In the genomic region with DNA sequence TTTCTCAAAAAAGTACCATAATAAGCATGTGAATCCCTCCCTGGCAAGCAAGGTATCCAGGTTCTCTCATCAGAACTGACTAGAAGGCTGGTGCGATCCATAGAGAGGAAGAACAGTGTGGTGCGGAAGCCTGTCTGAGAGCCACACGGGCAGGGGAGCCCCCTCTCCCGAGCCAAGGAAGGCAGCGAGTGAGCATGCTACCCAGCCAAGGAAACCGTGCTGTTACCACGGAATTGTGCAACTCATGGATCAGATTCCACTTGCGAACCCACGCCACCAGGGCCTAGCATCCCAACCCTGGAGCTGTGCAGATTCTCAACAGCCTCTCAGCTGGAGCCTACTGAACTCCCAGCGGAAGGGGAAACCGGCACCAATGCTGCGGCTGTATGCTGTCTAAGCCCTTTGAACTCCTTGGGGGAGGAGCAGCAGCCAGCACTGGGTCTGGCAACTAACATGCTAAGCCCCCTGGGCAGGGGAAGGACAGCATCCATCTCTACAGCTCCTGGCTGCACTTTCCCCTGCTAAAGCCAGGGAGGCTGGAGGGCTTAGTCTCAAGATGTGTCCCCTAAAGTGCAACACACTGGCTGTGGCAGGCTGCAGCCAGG, we compare ENCODE assay signal across 20 cellular contexts.
DNase-seq lines count a peak whose midpoint lies in the region; ATAC-seq and TF ChIP-seq lines count a peak whose summit lies in the region.
"Had no signal": no experiment of that assay in that cellular context is flagged by ENCODE, and none has a peak within 500 bp of the region (broad histone marks: within the 10 kb centered on the region; RNA-seq: fewer than 3 reads in every experiment).

No MANE protein-coding gene starts in this region.

- H2AFZ ChIP-seq in IMR-90 (replicated peaks; ENCODE audit: low read length, poor library complexity) (no peak overlapping the region), hepatocyte (no peak overlapping the region)

- no peak overlapping the region for H3K14ac ChIP-seq in IMR-90 (replicated peaks; ENCODE audit: low read depth, low read length)

- H3K9ac ChIP-seq in IMR-90 (ENCODE audit: low read depth, low read length): no peak overlapping the region

- no peak for DNase-seq in IMR-90
- peak; percentile 34 for DNase-seq in fibroblast of gingiva (ENCODE audit: low read depth)
- peak; percentile 3 for DNase-seq in myocyte (ENCODE audit: low read depth)
- no peak for DNase-seq in NCI-H2107 treated with DMSO at 0.1 percent for 48 hours (lab: John Stamatoyannopoulos, UW; ENCODE audit: unreplicated experiment)
- DNase-seq in 8988T: no peak
- no peak for DNase-seq in activated CD4-positive, alpha-beta memory T cell treated with anti-CD3 and anti-CD28 coated beads for 36 hours
- no peak for DNase-seq in hepatocyte (ENCODE audit: low spot score)
- DNase-seq: AML-193, DMS 273 treated with DMSO at 0.1 percent for 48 hours, DND-41, HCEC 1CT, Kasumi-1, MG63, NCI-H1092 treated with DMSO at 0.1 percent for 48 hours, NCI-H510A treated with DMSO at 0.1 percent for 48 hours, NCI-H774, OCI-M1, Right ventricle myocardium superior had no signal

- CTCF ChIA-PET in IMR-90 (lab: Yijun Ruan, JAX): no interaction called here
- CTCF ChIA-PET in activated CD4-positive, alpha-beta memory T cell treated with anti-CD3 and anti-CD28 coated beads for 36 hours (lab: Charles Lee): no interaction called here

- H3K36me3 ChIP-seq in IMR-90 (ENCODE audit: control insufficient read depth, insufficient read depth, low read length): no peaks in the 10 kb centered on the region
- no peaks in the 10 kb centered on the region for H3K36me3 ChIP-seq in hepatocyte (replicated peaks; ENCODE audit: insufficient read depth, low read depth)
- H3K36me3 ChIP-seq: MG63 had no signal

- H3K27ac Mint-ChIP-seq in activated CD4-positive, alpha-beta memory T cell treated with anti-CD3 and anti-CD28 coated beads for 36 hours: no peak overlapping the region
- H3K27ac Mint-ChIP-seq: CD14-positive monocyte, IgD-negative memory B cell had no signal

- 55% methylated on average over 9 of the region's 12 CpGs; no CpG with 5 or more reads in 1 of the 2 experiments for WGBS in IMR-90 (ENCODE audit: extremely low coverage in 2 of 2, insufficient read length in 1 of 2), 2 experiments
- 68% methylated on average over 12 of the region's 12 CpGs for WGBS in hepatocyte (ENCODE audit: low lambda C conversion rate, missing lambda C conversion rate)

- H3K4me1 Mint-ChIP-seq in activated CD4-positive, alpha-beta memory T cell treated with anti-CD3 and anti-CD28 coated beads for 36 hours (ENCODE audit: low read depth): no peaks in the 10 kb centered on the region
- H3K4me1 Mint-ChIP-seq: CD14-positive monocyte, IgD-negative memory B cell had no signal

- H2BK5ac ChIP-seq in IMR-90 (ENCODE audit: low read depth, low read length, poor library complexity, severe bottlenecking): no peak overlapping the region

- no TSS peak for BruUV-seq in IMR-90 (replicated peaks; lab: Mats Ljungman, UMichigan)

- H3K27me3 ChIP-seq in IMR-90 (ENCODE audit: control insufficient read depth, insufficient read depth, low read length) (no peaks in the 10 kb centered on the region), hepatocyte (no peaks in the 10 kb centered on the region)
- H3K27me3 ChIP-seq: MG63 had no signal

- 0 out of 2 replicates have a peak, but pooled peaks cover 4% of the 10 kb centered on the region for H3K9me1 ChIP-seq in IMR-90 (ENCODE audit: insufficient read depth, low read length)

- ATAC-seq in IMR-90 (ENCODE audit: low read depth): no peak

- no peak overlapping the region for H4K5ac ChIP-seq in IMR-90 (ENCODE audit: low read depth, low read length)

- H3K4me2 ChIP-seq in IMR-90 (ENCODE audit: low read depth, low read length): no peak overlapping the region
- H3K4me2 ChIP-seq in hepatocyte: no peak overlapping the region

- H2BK20ac ChIP-seq in IMR-90 (ENCODE audit: low read depth, low read length): 0 out of 2 replicates have a peak overlapping the region, but pooled peaks have one; percentile 5

- no peak overlapping the region for H3K4me3 Mint-ChIP-seq in activated CD4-positive, alpha-beta memory T cell treated with anti-CD3 and anti-CD28 coated beads for 36 hours
- H3K4me3 Mint-ChIP-seq: CD14-positive monocyte, IgD-negative memory B cell had no signal

- no peaks in the 10 kb centered on the region for H3K79me2 ChIP-seq in hepatocyte

- H4K20me1 ChIP-seq in IMR-90 (ENCODE audit: insufficient read depth, low read length): no peaks in the 10 kb centered on the region
- H4K20me1 ChIP-seq in hepatocyte (ENCODE audit: insufficient read depth, poor library complexity, severe bottlenecking): no peaks in the 10 kb centered on the region

- TF ChIP-seq CTCF in IMR-90 (conservative IDR thresholded peaks at IDR 0.05; ENCODE audit: low read depth, low read length): no peak
- no peak for TF ChIP-seq CTCF in hepatocyte (IDR thresholded peaks at IDR 0.05; ENCODE audit: poor library complexity)

- intact Hi-C loops in IMR-90 (cut with micrococcal nuclease): no loop called here
- intact Hi-C loops in activated CD4-positive, alpha-beta memory T cell treated with anti-CD3 and anti-CD28 coated beads for 36 hours (cut with micrococcal nuclease): no loop called here

- no peak overlapping the region for H3K18ac ChIP-seq in IMR-90 (ENCODE audit: low read depth, low read length)

- no peak overlapping the region for H3K23ac ChIP-seq in IMR-90 (ENCODE audit: low read depth, low read length)

- H2AK9ac ChIP-seq in IMR-90 (replicated peaks; ENCODE audit: low read depth, low read length, poor library complexity): no peak overlapping the region

- H3K56ac ChIP-seq in IMR-90 (ENCODE audit: extremely low read depth, insufficient read depth, low read length): no peak overlapping the region

- POLR2A ChIA-PET in IMR-90 (lab: Charles Lee; ENCODE audit: unreplicated experiment): no interaction called here
- POLR2A ChIA-PET in activated CD4-positive, alpha-beta memory T cell treated with anti-CD3 and anti-CD28 coated beads for 36 hours (lab: Charles Lee): no interaction called here

- no peak for TF ChIP-seq RAD21 in IMR-90 (IDR thresholded peaks at IDR 0.05; ENCODE audit: low read length)

- H3K36me3 Mint-ChIP-seq in activated CD4-positive, alpha-beta memory T cell treated with anti-CD3 and anti-CD28 coated beads for 36 hours: no peaks in the 10 kb centered on the region
- H3K36me3 Mint-ChIP-seq: CD14-positive monocyte, IgD-negative memory B cell had no signal

- no peaks in the 10 kb centered on the region for H3K9me2 ChIP-seq in hepatocyte (replicated peaks; ENCODE audit: insufficient read depth)

- no peak overlapping the region for H2AK5ac ChIP-seq in IMR-90 (ENCODE audit: low read depth, low read length)

- H3K4me3 ChIP-seq in IMR-90 (ENCODE audit: insufficient read depth, low read depth, low read length) (no peak overlapping the region), hepatocyte (no peak overlapping the region)
- H3K4me3 ChIP-seq: MG63 had no signal

- H3K27me3 Mint-ChIP-seq in activated CD4-positive, alpha-beta memory T cell treated with anti-CD3 and anti-CD28 coated beads for 36 hours: no peaks in the 10 kb centered on the region
- H3K27me3 Mint-ChIP-seq: IgD-negative memory B cell had no signal

- TF ChIP-seq POLR2A in IMR-90 (IDR thresholded peaks at IDR 0.05; ENCODE audit: low read depth, low read length): no peak

- dilution Hi-C loops in IMR-90 (cut with HindIII; ENCODE audit: low sequenced_read_pairs, unreplicated experiment): no loop called here

- peaks cover 2% of the 10 kb centered on the region for H3K9me3 Mint-ChIP-seq in activated CD4-positive, alpha-beta memory T cell treated with anti-CD3 and anti-CD28 coated beads for 36 hours

- H2BK120ac ChIP-seq in IMR-90 (ENCODE audit: low read depth, low read length): no peak overlapping the region

- peaks cover 8% of the 10 kb centered on the region; the same call in 1 of the 2 replicates for H3K4me1 ChIP-seq in IMR-90 (ENCODE audit: control insufficient read depth, insufficient read depth, low read length)
- H3K4me1 ChIP-seq in hepatocyte (ENCODE audit: insufficient read depth): no peaks in the 10 kb centered on the region

- no peak overlapping the region for H2BK15ac ChIP-seq in IMR-90 (ENCODE audit: low read depth, low read length)

- H4K8ac ChIP-seq in IMR-90 (ENCODE audit: low read depth in 2 of 2, low read length in 2 of 2): no peak overlapping the region

- no peaks in the 10 kb centered on the region for H3K79me1 ChIP-seq in IMR-90 (ENCODE audit: low read depth in 1 of 2, low read length in 2 of 2)

- no peak overlapping the region for H3K27ac ChIP-seq in IMR-90 (ENCODE audit: insufficient read depth, low read length)
- no peak overlapping the region for H3K27ac ChIP-seq in hepatocyte

- H3K9me3 ChIP-seq in IMR-90 (ENCODE audit: control insufficient read depth, insufficient read depth, low read length): no peaks in the 10 kb centered on the region
- H3K9me3 ChIP-seq in hepatocyte (ENCODE audit: low read depth): no peaks in the 10 kb centered on the region
- H3K9me3 ChIP-seq: MG63 had no signal

- no peak overlapping the region for H4K91ac ChIP-seq in IMR-90 (ENCODE audit: insufficient read depth, low read depth, low read length)

- in situ Hi-C loops in IMR-90 (cut with MboI; ENCODE audit: low sequenced_read_pairs): no loop called here

- no peak overlapping the region for H3K4ac ChIP-seq in IMR-90 (ENCODE audit: low read depth, low read length)

TF ChIP-seq in IMR-90, 13 proteins besides CTCF, POLR2A, EP300 and RAD21 (continues in another document):
- TF ChIP-seq SMC3 (IDR thresholded peaks at IDR 0.05; ENCODE audit: low read depth, low read length) (no peak), NFE2L2 (IDR thresholded peaks at IDR 0.05; ENCODE audit: low read depth, low read length) (no peak), MAZ (IDR thresholded peaks at IDR 0.05; ENCODE audit: borderline replicate concordance, low read depth, low read length) (no peak), CEBPB (IDR thresholded peaks at IDR 0.05; ENCODE audit: low read depth, low read length) (no peak), RCOR1 (IDR thresholded peaks at IDR 0.05; ENCODE audit: insufficient replicate concordance, low read length) (no peak), BHLHE40 (IDR thresholded peaks at IDR 0.05; ENCODE audit: low read depth, low read length) (no peak), MAFK (IDR thresholded peaks at IDR 0.05; ENCODE audit: low read depth, low read length) (no peak), MXI1 (IDR thresholded peaks at IDR 0.05; ENCODE audit: borderline replicate concordance, low read depth, low read length) (no peak), FOS (IDR thresholded peaks at IDR 0.05; ENCODE audit: low read depth, low read length) (no peak), RFX5 (IDR thresholded peaks at IDR 0.05; ENCODE audit: low read depth, low read length) (no peak)
- TF ChIP-seq, protein P1, sequence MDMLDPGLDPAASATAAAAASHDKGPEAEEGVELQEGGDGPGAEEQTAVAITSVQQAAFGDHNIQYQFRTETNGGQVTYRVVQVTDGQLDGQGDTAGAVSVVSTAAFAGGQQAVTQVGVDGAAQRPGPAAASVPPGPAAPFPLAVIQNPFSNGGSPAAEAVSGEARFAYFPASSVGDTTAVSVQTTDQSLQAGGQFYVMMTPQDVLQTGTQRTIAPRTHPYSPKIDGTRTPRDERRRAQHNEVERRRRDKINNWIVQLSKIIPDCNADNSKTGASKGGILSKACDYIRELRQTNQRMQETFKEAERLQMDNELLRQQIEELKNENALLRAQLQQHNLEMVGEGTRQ (IDR thresholded peaks at IDR 0.05; ENCODE audit: low read depth, low read length): no peak

Comparison
In these comparisons a context has a peak if more than half of its experiments do, and no peak if none do; other contexts are left out.
1. DNase-seq: peak in fibroblast of gingiva (single experiment) and myocyte (single experiment); none in IMR-90 (single experiment), NCI-H2107 treated with DMSO at 0.1 percent for 48 hours (single experiment), 8988T (single experiment), activated CD4-positive, alpha-beta memory T cell treated with anti-CD3 and anti-CD28 coated beads for 36 hours (single experiment) and hepatocyte (single experiment).